ENCODE assay signal across 23 cellular contexts in genomic region chr4:119585771-119586170, GRCh38. TPM values are rescaled to one million over a fixed set of nuclear protein-coding genes. Genes with fewer than 3 reads are reported as not detected.
DNase-seq lines count a peak whose midpoint lies in the region; FAIRE-seq and TF ChIP-seq lines count a peak whose summit lies in the region.
"Had no signal": no experiment of that assay in that cellular context is flagged by ENCODE, and none has a peak within 500 bp of the region (broad histone marks: within the 10 kb centered on the region; RNA-seq: fewer than 3 reads in every experiment).

No MANE protein-coding gene starts in this region.

- no peak overlapping the region for H2AFZ ChIP-seq in H1 (ENCODE audit: low read length)

- no peaks in the 10 kb centered on the region for H3K9me3 Mint-ChIP-seq in nephron progenitor cell
- H3K9me3 Mint-ChIP-seq: activated CD4-positive, alpha-beta memory T cell treated with anti-CD3 and anti-CD28 coated beads, Interleukin-2, amount 10 ng/mL, durations not matched to agents 7 days and 5 days; dendritic cell treated with granulocyte-macrophage colony-stimulating factor and Interleukin-4, amounts not matched to agents 40 ng/mL and 50 ng/mL, for 4 days had no signal

- 90% methylated on average over 6 of the region's 6 CpGs; no CpG with 5 or more reads in 1 of the 2 experiments for WGBS in H1 (ENCODE audit: extremely low coverage in 1 of 2, insufficient coverage in 1 of 2, insufficient read length in 1 of 2, insufficient replicate concordance in 2 of 2, low coverage in 1 of 2, low lambda C conversion rate in 2 of 2, missing lambda C conversion rate in 1 of 2), 2 experiments

- peak overlapping the region; percentile 32 for H3K23ac ChIP-seq in H1 (ENCODE audit: insufficient read length)

- peak overlapping the region; percentile 39 for H3K27ac Mint-ChIP-seq in nephron progenitor cell
- H3K27ac Mint-ChIP-seq: activated CD4-positive, alpha-beta memory T cell treated with anti-CD3 and anti-CD28 coated beads, Interleukin-2, amount 10 ng/mL, durations not matched to agents 7 days and 5 days; CD14-positive monocyte; dendritic cell treated with granulocyte-macrophage colony-stimulating factor and Interleukin-4, amounts not matched to agents 40 ng/mL and 50 ng/mL, for 4 days; progenitor cell of endocrine pancreas had no signal

- H3K36me3 ChIP-seq in H1 (ENCODE audit: control insufficient read depth in 2 of 4, insufficient read depth in 4 of 4, low read length in 3 of 4), result no peaks in the 10 kb centered on the region; a peak in 4 of 8 replicates
- peaks cover 0 to 7% (median 0%) of the 10 kb centered on the region in 3 donors for H3K36me3 ChIP-seq in Peyer's patch
- H3K36me3 ChIP-seq: HAP-1, uterus had no signal

- no peak overlapping the region for H3K14ac ChIP-seq in H1 (ENCODE audit: insufficient read length)

- H3K9me3 ChIP-seq in H1 (ENCODE audit: insufficient read depth in 2 of 2, low read depth in 1 of 2, low read length in 1 of 2) (no peaks in the 10 kb centered on the region), Peyer's patch (no peaks in the 10 kb centered on the region)
- H3K9me3 ChIP-seq: HAP-1, uterus had no signal

- intact Hi-C loops in posterior vena cava (cut with DNase I), result no loop called here

- H3K36me3 Mint-ChIP-seq in nephron progenitor cell (ENCODE audit: low read depth), result peaks cover 27% of the 10 kb centered on the region
- H3K36me3 Mint-ChIP-seq: CD14-positive monocyte had no signal

- H3K23me2 ChIP-seq in H1 (ENCODE audit: low read depth, low read length), result no peaks in the 10 kb centered on the region

- no peak overlapping the region for H3K9ac ChIP-seq in H1 (replicated peaks in 1 of 4; ENCODE audit: extremely low read depth in 1 of 4, low read depth in 3 of 4, low read length in 3 of 4)

- H3K56ac ChIP-seq in H1 (replicated peaks; ENCODE audit: insufficient read length, low read depth, low read length), result no peak overlapping the region

- peaks cover 0 to 5% of the 10 kb centered on the region in 2 experiments; a peak in 2 of 4 replicates for H3K79me2 ChIP-seq in H1 (ENCODE audit: control insufficient read depth in 1 of 2, insufficient read depth in 2 of 2, low read length in 2 of 2)

- H3K27me3 ChIP-seq in H1 (replicated peaks in 1 of 4; ENCODE audit: control insufficient read depth in 3 of 4, extremely low read depth in 1 of 4, insufficient read depth in 3 of 4, low read length in 3 of 4) (no peaks in the 10 kb centered on the region), Peyer's patch (no peaks in the 10 kb centered on the region)
- H3K27me3 ChIP-seq: heart right ventricle, uterus had no signal

- TF ChIP-seq POLR2A in H1 (IDR thresholded peaks at IDR 0.05; ENCODE audit: control extremely low read depth in 1 of 2, low read depth in 2 of 2, low read length in 2 of 2), result no peak
- TF ChIP-seq POLR2A in Peyer's patch (IDR thresholded peaks at IDR 0.05), result no peak

- CTCF ChIA-PET in H1 (lab: Charles Lee; ENCODE audit: partially characterized antibody), result no interaction called here

- no peak overlapping the region for H2AK5ac ChIP-seq in H1 (ENCODE audit: low read depth, low read length)

- DNase-seq in EL, result peak; percentile 11
- peak; percentile 62 for DNase-seq in NCI-H226
- DNase-seq in H1 (ENCODE audit: low read depth in 1 of 2, low spot score in 2 of 2), result no peak
- no peak for DNase-seq in nephron progenitor cell
- DNase-seq in anterior cingulate cortex (lab: John Stamatoyannopoulos, UW), result no peak
- DNase-seq in Peyer's patch, result no peak
- no peak for DNase-seq in posterior vena cava (ENCODE audit: low spot score)
- no peak for DNase-seq in NCI-H1048 (lab: John Stamatoyannopoulos, UW)
- DNase-seq: activated CD4-positive, alpha-beta memory T cell treated with anti-CD3 and anti-CD28 coated beads, Interleukin-2, amount 10 ng/mL, durations not matched to agents 7 days and 5 days; activated CD4-positive, CD25-positive, alpha-beta regulatory T cell; activated gamma-delta T cell; activated T-cell treated with anti-CD3 and anti-CD28 coated beads for 4 hours; heart right ventricle; NCI-H1436; NCI-H748 treated with DMSO at 0.1 percent for 48 hours; Right ventricle myocardium superior; T-helper 9 cell; uterus had no signal

- POLR2A ChIA-PET in H1 (lab: Charles Lee; ENCODE audit: partially characterized antibody), result no interaction called here

- H2BK5ac ChIP-seq in H1 (ENCODE audit: low read depth, low read length), result no peak overlapping the region

- TF ChIP-seq EP300 in H1 (IDR thresholded peaks at IDR 0.05; ENCODE audit: borderline replicate concordance in 1 of 2, low read depth in 2 of 2, low read length in 2 of 2), result no peak

- no peaks in the 10 kb centered on the region for H3K4me1 Mint-ChIP-seq in nephron progenitor cell
- H3K4me1 Mint-ChIP-seq: activated CD4-positive, alpha-beta memory T cell treated with anti-CD3 and anti-CD28 coated beads, Interleukin-2, amount 10 ng/mL, durations not matched to agents 7 days and 5 days; CD14-positive monocyte had no signal

- H3K4me3 ChIP-seq in H1 (ENCODE audit: extremely low read depth in 1 of 4, insufficient read depth in 2 of 4, low read depth in 3 of 4, low read length in 4 of 4) (no peak overlapping the region), Peyer's patch (no peak overlapping the region)
- H3K4me3 ChIP-seq: HAP-1, heart right ventricle, uterus had no signal

- H3K79me1 ChIP-seq in H1 (ENCODE audit: low read depth, low read length), result no peaks in the 10 kb centered on the region

- H3K4me2 ChIP-seq in H1 (ENCODE audit: insufficient read depth in 1 of 2, low read depth in 2 of 2, low read length in 2 of 2), result no peak overlapping the region

- no peak overlapping the region for H3K4me3 Mint-ChIP-seq in nephron progenitor cell
- H3K4me3 Mint-ChIP-seq: activated CD4-positive, alpha-beta memory T cell treated with anti-CD3 and anti-CD28 coated beads, Interleukin-2, amount 10 ng/mL, durations not matched to agents 7 days and 5 days; CD14-positive monocyte; dendritic cell treated with granulocyte-macrophage colony-stimulating factor and Interleukin-4, amounts not matched to agents 40 ng/mL and 50 ng/mL, for 4 days had no signal

- H3K27me3 Mint-ChIP-seq in nephron progenitor cell (ENCODE audit: low read depth, poor library complexity), result no peaks in the 10 kb centered on the region
- H3K27me3 Mint-ChIP-seq: dendritic cell treated with granulocyte-macrophage colony-stimulating factor and Interleukin-4, amounts not matched to agents 40 ng/mL and 50 ng/mL, for 4 days; progenitor cell of endocrine pancreas had no signal

- no peaks in the 10 kb centered on the region for H3K4me1 ChIP-seq in H1 (replicated peaks in 1 of 4; ENCODE audit: control insufficient read depth in 3 of 4, insufficient read depth in 4 of 4, low read length in 3 of 4)
- H3K4me1 ChIP-seq in Peyer's patch, result no peaks in the 10 kb centered on the region
- H3K4me1 ChIP-seq: HAP-1, uterus had no signal

- H4K91ac ChIP-seq in H1 (replicated peaks; ENCODE audit: insufficient read length, low read length), result no peak overlapping the region

- H2BK20ac ChIP-seq in H1 (ENCODE audit: low read length), result no peak overlapping the region

- H4K20me1 ChIP-seq in H1 (replicated peaks in 1 of 2; ENCODE audit: control insufficient read depth in 1 of 2, insufficient read depth in 2 of 2, low read length in 2 of 2), result no peaks in the 10 kb centered on the region

- no peak overlapping the region for H4K8ac ChIP-seq in H1 (ENCODE audit: extremely low read depth, insufficient read depth, low read length)

- no peak overlapping the region for H2BK12ac ChIP-seq in H1 (ENCODE audit: low read depth, low read length)

- H3K27ac ChIP-seq in H1 (ENCODE audit: low read depth, low read length) (no peak overlapping the region), Peyer's patch (no peak overlapping the region)
- H3K27ac ChIP-seq: heart right ventricle, uterus had no signal

- H2BK120ac ChIP-seq in H1 (replicated peaks; ENCODE audit: low read depth, low read length), result no peak overlapping the region

- TF ChIP-seq CTCF in H1 (IDR thresholded peaks at IDR 0.05; ENCODE audit: control extremely low read depth in 1 of 3, insufficient read depth in 1 of 3, low read depth in 1 of 3, low read length in 3 of 3), result no peak
- TF ChIP-seq CTCF in nephron progenitor cell (IDR thresholded peaks at IDR 0.05), result no peak
- no peak for TF ChIP-seq CTCF in Peyer's patch (IDR thresholded peaks at IDR 0.05)

- H3K18ac ChIP-seq in H1 (ENCODE audit: extremely low read depth, low read length), result no peak overlapping the region

- no peak for TF ChIP-seq RAD21 in H1 (IDR thresholded peaks at IDR 0.05 in 1 of 2, conservative IDR thresholded peaks at IDR 0.05 in 1 of 2; ENCODE audit: low read depth in 2 of 2, low read length in 2 of 2)

- H3K4ac ChIP-seq in H1 (replicated peaks; ENCODE audit: insufficient read length, low read depth, low read length), result no peak overlapping the region

- H4K5ac ChIP-seq in H1 (ENCODE audit: insufficient read length, low read depth, low read length), result no peak overlapping the region

- no peak overlapping the region for H2BK15ac ChIP-seq in H1 (ENCODE audit: low read length)

- FAIRE-seq in H1 (lab: Jason Lieb, UNC), result no peak
- FAIRE-seq: endometrium had no signal

TF ChIP-seq in H1, 55 proteins besides CTCF, POLR2A, EP300 and RAD21:
- TF ChIP-seq RFX5 (IDR thresholded peaks at IDR 0.05; ENCODE audit: borderline replicate concordance, low read depth, low read length) (no peak), ZNF274 (IDR thresholded peaks at IDR 0.05; ENCODE audit: borderline replicate concordance, extremely low read depth, low read length) (no peak), RXRA (IDR thresholded peaks at IDR 0.05; ENCODE audit: insufficient read depth, low read depth, low read length) (no peak)
TF ChIP-seq in H1: peak in this region for 0.

RNA-seq across cellular contexts. Expression of gene PDE5A, which starts 42.8 kb away (rescaled TPM):
- 29.5 and 32.4 TPM in 2 replicates for total RNA-seq in H1 (2021; fragmentation: NEBNext Ultra II Directional; extraction: Animal tissue kit (Norgen Biotek cat#: 25700))
- polyA plus RNA-seq in H1 (2011; rRNA removed), result 3.4 and 5.6 TPM in 2 replicates
- polyA plus RNA-seq in H1 (2011; cell fraction: cytosol; rRNA removed), result 8.1 TPM
- polyA plus RNA-seq in H1 (2011; cell fraction: nucleus; rRNA removed), result 10.9 TPM
- 6.9 to 13.7 TPM (median 12.9 TPM) in 4 replicates for polyA plus RNA-seq in H1 (2012, experiment 1 of 2)
- 0.59 TPM for polyA plus RNA-seq in H1 (2012, experiment 2 of 2)
- 11.6 TPM for polyA plus RNA-seq in H1 (2013, experiment 1 of 2)
- 12.1 TPM for polyA plus RNA-seq in H1 (2013, experiment 2 of 2)
- 55.2 and 66.1 TPM in 2 replicates for polyA minus RNA-seq in H1 (2011; rRNA and poly(A)+ RNA removed)
- 26.3 TPM for polyA minus RNA-seq in H1 (2011; cell fraction: cytosol; rRNA and poly(A)+ RNA removed)
- 114 TPM for polyA minus RNA-seq in H1 (2011; cell fraction: nucleus; rRNA and poly(A)+ RNA removed)
- total RNA-seq in Peyer's patch, result 10 to 100 TPM; 37.7 to 58.6 (median 47.2) TPM
- 10 to 100 TPM; 80.4 to 87.1 TPM for total RNA-seq in posterior vena cava

Comparison
In these comparisons a context has a peak if more than half of its experiments do, and no peak if none do; other contexts are left out.
1. DNase-seq: peak in EL (single experiment) and NCI-H226 (single experiment); none in H1 (0 of 2), nephron progenitor cell (single experiment), anterior cingulate cortex (0 of 58), Peyer's patch (0 of 3), posterior vena cava (single experiment) and NCI-H1048 (single experiment).